Comparison of ENCODE assay signal across 10 cellular contexts in the genomic region with DNA sequence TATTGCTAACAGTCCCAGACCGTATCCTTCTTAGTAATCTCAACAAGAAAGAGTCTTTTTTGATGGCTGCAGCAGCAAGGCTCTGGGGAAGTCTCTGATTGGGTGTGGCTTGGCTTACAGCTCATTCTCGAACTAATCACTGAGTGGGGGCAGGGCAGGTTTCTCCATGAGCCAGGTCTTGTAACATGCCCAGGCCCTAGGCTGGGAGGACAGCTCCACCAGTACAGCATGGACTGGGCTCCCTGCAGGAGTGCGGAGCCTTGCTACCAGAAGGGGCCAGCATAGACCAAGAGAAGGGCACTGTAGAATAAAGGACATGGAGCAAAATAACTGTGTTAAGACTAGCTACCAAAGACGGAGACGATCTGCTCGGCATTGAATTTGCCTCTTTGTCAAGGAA. TPM values are rescaled to one million over a fixed set of nuclear protein-coding genes. Genes with fewer than 3 reads are reported as not detected.
A peak's percentile ranks its signal among the peaks of the same experiment; 100 is the strongest.
DNase-seq lines count a peak whose midpoint lies in the region; ATAC-seq and TF ChIP-seq lines count a peak whose summit lies in the region.
"Had no signal": no experiment of that assay in that cellular context is flagged by ENCODE, and none has a peak within 500 bp of the region (broad histone marks: within the 10 kb centered on the region; RNA-seq: fewer than 3 reads in every experiment).

No MANE protein-coding gene starts in this region.

- no peaks in the 10 kb centered on the region for H3K9me3 Mint-ChIP-seq in MCF 10A (ENCODE audit: unreplicated experiment)
- H3K9me3 Mint-ChIP-seq: activated T-cell treated with anti-CD3 and anti-CD28 coated beads, Interleukin-2, amount 50 U/mL, for 72 hours had no signal

- H3K27me3 ChIP-seq in breast epithelium (no peaks in the 10 kb centered on the region), vagina (no peaks in the 10 kb centered on the region)
- H3K27me3 ChIP-seq: Peyer's patch had no signal

- no TSS peak for BruUV-seq in MCF 10A (replicated peaks; lab: Mats Ljungman, UMichigan)

- POLR2A ChIA-PET in MCF 10A (lab: Yijun Ruan, JAX): interaction anchor here (0.6 to 1.9 kb wide), 4 partner anchors 55 to 78 kb away, joined by 3 to 16 read pairs (median 7); a partner anchor contains a TSS

- H3K27me3 Mint-ChIP-seq in MCF 10A (ENCODE audit: insufficient read depth, unreplicated experiment): no peaks in the 10 kb centered on the region

- H3K27ac Mint-ChIP-seq in MCF 10A (ENCODE audit: low read depth, unreplicated experiment): no peak overlapping the region
- H3K27ac Mint-ChIP-seq: activated T-cell treated with anti-CD3 and anti-CD28 coated beads, Interleukin-2, amount 50 U/mL, for 72 hours had no signal

- peaks cover 1 to 14% of the 10 kb centered on the region in 2 donors for H3K4me1 ChIP-seq in breast epithelium
- peaks cover 85% of the 10 kb centered on the region for H3K4me1 ChIP-seq in vagina

- no peaks in the 10 kb centered on the region for H3K36me3 ChIP-seq in breast epithelium
- H3K36me3 ChIP-seq in vagina: no peaks in the 10 kb centered on the region
- H3K36me3 ChIP-seq: Peyer's patch had no signal

- H3K4me3 Mint-ChIP-seq in MCF 10A (ENCODE audit: unreplicated experiment): no peak overlapping the region
- H3K4me3 Mint-ChIP-seq: activated T-cell treated with anti-CD3 and anti-CD28 coated beads, Interleukin-2, amount 50 U/mL, for 72 hours had no signal

- DNase-seq in MCF 10A (ENCODE audit: unreplicated experiment) (peak; percentile 66), breast epithelium (ENCODE audit: low spot score in 2 of 2) (no peak), coronary artery (ENCODE audit: low spot score) (peak; percentile 82), left lobe of liver (ENCODE audit: low spot score) (no peak), vagina (ENCODE audit: extremely low spot score in 2 of 2) (no peak), SIG-M5 (lab: John Stamatoyannopoulos, UW) (no peak), cortex of kidney (lab: John Stamatoyannopoulos, UW) (no peak)
- DNase-seq: activated T-cell treated with anti-CD3 and anti-CD28 coated beads, Interleukin-2, amount 50 U/mL, for 72 hours had no signal

- no peaks in the 10 kb centered on the region for H3K36me3 Mint-ChIP-seq in MCF 10A (ENCODE audit: insufficient read depth, unreplicated experiment)

- peak overlapping the region in 1 of 2 donors; percentile 1 for H3K27ac ChIP-seq in breast epithelium
- peak overlapping the region; percentile 27 to 64 for H3K27ac ChIP-seq in coronary artery
- H3K27ac ChIP-seq in vagina: peak overlapping the region; percentile 42
- H3K27ac ChIP-seq: Peyer's patch had no signal

- no peaks in the 10 kb centered on the region for H3K9me3 ChIP-seq in breast epithelium
- no peaks in the 10 kb centered on the region for H3K9me3 ChIP-seq in vagina
- H3K9me3 ChIP-seq: Peyer's patch had no signal

- no peak overlapping the region for H3K4me3 ChIP-seq in breast epithelium
- no peak overlapping the region for H3K4me3 ChIP-seq in coronary artery
- H3K4me3 ChIP-seq in vagina: no peak overlapping the region
- H3K4me3 ChIP-seq: Peyer's patch had no signal

- H3K4me1 Mint-ChIP-seq in MCF 10A (ENCODE audit: insufficient read depth, unreplicated experiment): peaks cover 55% of the 10 kb centered on the region

- CTCF ChIA-PET in MCF 10A (lab: Yijun Ruan, JAX): interaction anchor here (0.7 to 1.8 kb wide), 7 partner anchors 9 to 131 kb away, joined by 3 to 21 read pairs (median 4); no protein-coding TSS in a partner anchor

- no peak for TF ChIP-seq CTCF in MCF 10A (IDR thresholded peaks at IDR 0.05; ENCODE audit: unreplicated experiment)
- TF ChIP-seq CTCF in breast epithelium (IDR thresholded peaks at IDR 0.05): no peak
- no peak for TF ChIP-seq CTCF in coronary artery (IDR thresholded peaks at IDR 0.05)
- TF ChIP-seq CTCF in vagina (IDR thresholded peaks at IDR 0.05): peak in 1 of 3 experiments; percentile 19

- TF ChIP-seq POLR2A in breast epithelium (IDR thresholded peaks at IDR 0.05): no peak
- no peak for TF ChIP-seq POLR2A in vagina (IDR thresholded peaks at IDR 0.05)

- intact Hi-C loops in MCF 10A (cut with micrococcal nuclease): no loop called here
- intact Hi-C loops in breast epithelium (cut with DNase I; ENCODE audit: low total_unique reads): no loop called here
- intact Hi-C loops in vagina (cut with DNase I): no loop called here

- ATAC-seq in left lobe of liver: peak; percentile 61
- ATAC-seq in HG03571 (IDR thresholded peaks at IDR 0.05; ENCODE audit: unreplicated experiment): no peak

RNA-seq across cellular contexts. Expression of a gene that starts 7.2 kb away (rescaled TPM):
- total RNA-seq in MCF 10A (2022) (52.8 and 57.7 TPM in 2 replicates), breast epithelium (100 to 1,000 TPM in 1 of 3 donors, 10 to 100 TPM in 2; 20.9 to 119 (median 73.7) TPM), left lobe of liver (20.5 TPM), vagina (78.1 TPM)

RNA-seq across cellular contexts. Expression of a gene that starts 58.2 kb away (rescaled TPM):
- total RNA-seq in MCF 10A (2022) (71.0 and 78.9 TPM in 2 replicates), breast epithelium (100 to 1,000 TPM in 2 of 3 donors, 10 to 100 TPM in 1; 82.1 to 107 (median 104) TPM), left lobe of liver (24.2 TPM), vagina (139 TPM)

Comparison
In these comparisons a context has a peak if more than half of its experiments do, and no peak if none do; other contexts are left out.
1. DNase-seq: peak in MCF 10A (single experiment) and coronary artery (single experiment); none in breast epithelium (0 of 2), left lobe of liver (single experiment), vagina (0 of 2), SIG-M5 (single experiment) and cortex of kidney (single experiment).